8 cellular contexts compared by ENCODE assay signal in the genomic region with DNA sequence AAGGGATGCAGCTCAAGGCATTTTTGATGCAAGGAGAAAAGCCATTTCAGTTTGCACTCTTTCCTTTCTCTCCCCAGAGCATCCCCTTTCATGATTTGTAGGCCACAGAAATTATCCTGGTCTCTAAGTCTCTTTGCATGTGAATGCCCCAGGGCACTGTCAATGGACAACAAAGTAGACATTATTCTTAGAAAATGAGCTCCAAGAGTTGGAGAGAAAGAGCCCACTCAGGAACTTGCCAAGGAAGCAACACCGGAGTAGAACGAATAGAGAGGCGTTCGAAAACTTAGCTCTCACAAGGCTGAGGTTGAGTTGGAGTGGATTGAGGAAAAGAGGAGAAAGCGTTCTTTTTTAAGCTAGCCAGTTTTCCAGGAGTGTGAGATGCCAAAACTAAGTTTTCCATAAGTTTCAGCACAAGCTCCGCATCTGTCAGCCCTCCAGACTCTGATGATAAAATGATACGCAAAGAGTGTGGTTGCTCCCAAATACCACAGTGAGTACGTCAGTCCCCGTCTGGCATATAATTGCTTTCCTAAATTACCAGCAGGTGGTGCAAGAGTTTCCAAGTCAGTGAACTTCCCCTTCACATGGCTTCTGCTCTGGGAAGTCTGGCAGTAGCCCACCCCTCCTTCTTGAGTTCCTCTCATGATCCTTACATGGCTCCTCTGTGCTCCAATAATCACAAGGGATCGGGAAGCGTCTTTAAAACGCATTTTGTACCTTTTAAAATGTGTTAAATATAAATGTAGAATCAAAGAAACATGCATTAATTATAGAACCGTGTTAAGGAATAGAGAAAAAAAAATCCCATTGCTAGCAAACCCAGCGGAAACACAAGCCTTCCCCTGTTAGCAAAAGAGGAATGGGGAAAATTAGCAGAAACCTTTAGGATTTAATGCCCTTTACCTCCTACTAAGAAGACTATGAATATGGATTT.
A peak's percentile ranks its signal among the peaks of the same experiment; 100 is the strongest.
DNase-seq lines count a peak whose midpoint lies in the region; FAIRE-seq and TF ChIP-seq lines count a peak whose summit lies in the region.

No MANE protein-coding gene starts in this region.

- H3K27ac ChIP-seq in transverse colon = no peak overlapping the region

- no peak for TF ChIP-seq POLR2A in transverse colon (IDR thresholded peaks at IDR 0.05)

- TF ChIP-seq EP300 in transverse colon (IDR thresholded peaks at IDR 0.05; ENCODE audit: low read depth) = no peak

- no peak overlapping the region for H3K4me3 Mint-ChIP-seq in chondrocyte (ENCODE audit: unreplicated experiment)

- H3K36me3 ChIP-seq in NT2/D1 (ENCODE audit: insufficient read depth, insufficient read length, low read length) (no peaks in the 10 kb centered on the region), transverse colon (no peaks in the 10 kb centered on the region)

- peak; percentile 86 for FAIRE-seq in GM19239 (lab: Jason Lieb, UNC)

- H3K27ac Mint-ChIP-seq in chondrocyte (ENCODE audit: unreplicated experiment) = no peak overlapping the region

- no peaks in the 10 kb centered on the region for H3K9me3 Mint-ChIP-seq in chondrocyte (ENCODE audit: low read depth)

- H3K36me3 Mint-ChIP-seq in chondrocyte (ENCODE audit: low read depth) = no peaks in the 10 kb centered on the region

- peak; percentile 70 for DNase-seq in D341Med (ENCODE audit: low spot score)
- DNase-seq in GM19239 (ENCODE audit: insufficient read length, low spot score) = peak; percentile 1
- peak; percentile 76 for DNase-seq in HT1080 (ENCODE audit: low read depth)
- DNase-seq in NT2/D1 (ENCODE audit: low read depth, low spot score) = peak; percentile 76
- DNase-seq in chondrocyte (ENCODE audit: low spot score) = no peak
- DNase-seq in kidney tubule cell (ENCODE audit: low spot score) = peak; percentile 79
- peak; percentile 21 for DNase-seq in transverse colon
- DNase-seq in effector CD4-positive, alpha-beta T cell = no peak

- H3K9ac ChIP-seq in NT2/D1 (ENCODE audit: insufficient read length, low read depth) = no peak overlapping the region

- WGBS in transverse colon (ENCODE audit: low coverage in 1 of 2), 2 donors = 44 to 63% methylated on average over 10 to 14 of the region's 14 CpGs

- H3K9me3 ChIP-seq in NT2/D1 (ENCODE audit: insufficient read depth, low read length) (no peaks in the 10 kb centered on the region), transverse colon (no peaks in the 10 kb centered on the region)

- H3K4me1 ChIP-seq in NT2/D1 (ENCODE audit: insufficient read depth, insufficient read length) = peaks cover 2% of the 10 kb centered on the region
- H3K4me1 ChIP-seq in transverse colon = peaks cover 0 to 6% (median 0%) of the 10 kb centered on the region in 4 donors

- peaks cover 4% of the 10 kb centered on the region for H3K27me3 Mint-ChIP-seq in chondrocyte (ENCODE audit: low read depth)

- H3K4me1 Mint-ChIP-seq in chondrocyte (ENCODE audit: low read depth) = no peaks in the 10 kb centered on the region

- no peak overlapping the region for H3K4me3 ChIP-seq in NT2/D1 (ENCODE audit: insufficient read length, low read depth)
- H3K4me3 ChIP-seq in transverse colon = no peak overlapping the region

- H3K27me3 ChIP-seq in NT2/D1 (ENCODE audit: insufficient read depth, insufficient read length) (no peaks in the 10 kb centered on the region), transverse colon (peaks cover 4% of the 10 kb centered on the region)

- in situ Hi-C loops in transverse colon (cut with MboI; ENCODE audit: low pct_ligation_motif_present in 1 of 4, low pct_unique_long_range_greater_than_20kb in 1 of 4, low sequenced_read_pairs in 3 of 4) = loop anchor here in 2 of 4 donors (10.0 to 25.0 kb wide), 2 partner anchors 1261 to 1263 kb away; a partner anchor contains a TSS

- TF ChIP-seq CTCF in chondrocyte (IDR thresholded peaks at IDR 0.05) (peak; percentile 83), transverse colon (IDR thresholded peaks at IDR 0.05) (peak; percentile 49 to 60 (median 58))

- intact Hi-C loops in transverse colon (cut with DNase I; ENCODE audit: low total_unique reads) = loop anchor here (10.0 kb wide), 1 partner anchor 1253 kb away; a partner anchor contains a TSS

Comparison
In these comparisons a context has a peak if more than half of its experiments do, and no peak if none do; other contexts are left out.
1. DNase-seq: peak in D341Med (single experiment), GM19239 (single experiment), HT1080 (single experiment), NT2/D1 (single experiment), kidney tubule cell (single experiment) and transverse colon (single experiment); none in chondrocyte (single experiment) and effector CD4-positive, alpha-beta T cell (single experiment).